Comparison of ENCODE assay signal across 17 cellular contexts in the genomic region with DNA sequence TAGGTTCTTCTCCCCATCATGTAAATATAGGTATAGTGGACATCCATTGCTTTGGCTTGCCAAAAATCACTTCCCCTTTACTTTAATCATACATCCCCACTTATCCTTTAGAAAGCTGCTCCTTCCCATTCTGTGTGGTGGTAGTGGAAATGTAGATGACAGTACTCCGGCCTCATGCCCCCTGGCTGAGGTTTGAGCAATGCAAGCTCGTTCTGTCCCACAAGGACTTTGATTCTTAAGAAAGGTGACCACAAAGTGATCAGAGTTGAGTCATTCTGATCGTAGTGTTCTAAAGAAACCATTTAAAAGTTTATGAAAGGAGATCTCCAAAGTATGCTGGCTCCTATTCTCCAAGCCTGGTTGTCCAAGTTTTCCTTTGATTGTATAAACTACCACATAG. TPM values are rescaled to one million over a fixed set of nuclear protein-coding genes. Genes with fewer than 3 reads are reported as not detected.
DNase-seq lines count a peak whose midpoint lies in the region; ATAC-seq and TF ChIP-seq lines count a peak whose summit lies in the region.
"Had no signal": no experiment of that assay in that cellular context is flagged by ENCODE, and none has a peak within 500 bp of the region (broad histone marks: within the 10 kb centered on the region; RNA-seq: fewer than 3 reads in every experiment).

No MANE protein-coding gene starts in this region.

- H3K23ac ChIP-seq in H9 (ENCODE audit: insufficient read length, low read depth, low read length) = no peak overlapping the region

- H3K14ac ChIP-seq in H9 (ENCODE audit: insufficient read depth, low read length) = no peak overlapping the region

- no peak for DNase-seq in H9
- DNase-seq in RPMI7951 (ENCODE audit: low read depth) = peak; percentile 18
- no peak for DNase-seq in brain microvascular endothelial cell
- no peak for DNase-seq in stimulated activated effector memory CD8-positive, alpha-beta T cell treated with anti-CD3 and anti-CD28 coated beads, Interleukin-12 subunit alpha, Interleukin-12 subunit beta, amount 100 ng/mL, for 72 hours (ENCODE audit: low spot score in 2 of 2)
- no peak for DNase-seq in NOMO-1 (lab: John Stamatoyannopoulos, UW; ENCODE audit: unreplicated experiment in 2 of 2)
- DNase-seq in activated CD4-positive, CD25-positive, alpha-beta regulatory T cell treated with anti-CD3 and anti-CD28 coated beads, Interleukin-2, amount 50 U/mL, for 72 hours = no peak
- DNase-seq: CD4-positive, alpha-beta T cell; EL; HCEC 1CT; MG63; NCI-H1092 treated with DMSO at 0.1 percent for 48 hours; NCI-H2081 treated with DMSO at 0.1 percent for 48 hours; NCI-H510A; NCI-H82 had no signal

- no peak overlapping the region for H3K4me3 ChIP-seq in brain microvascular endothelial cell (ENCODE audit: low read depth, low read length)
- H3K4me3 ChIP-seq: MG63, SK-N-MC had no signal

- H3K9ac ChIP-seq in H9 (ENCODE audit: extremely low read depth, insufficient read length, low read length) = no peak overlapping the region
- H3K9ac ChIP-seq: KMS-11 had no signal

- no peak overlapping the region for H2BK12ac ChIP-seq in H9 (ENCODE audit: insufficient read length, low read depth, low read length)

- no peak overlapping the region for H2BK15ac ChIP-seq in H9 (ENCODE audit: low read depth, low read length)

- no peak overlapping the region for H2AK5ac ChIP-seq in H9 (ENCODE audit: insufficient read length, low read length)

- no peak overlapping the region for H2BK20ac ChIP-seq in H9 (ENCODE audit: low read depth, low read length, poor library complexity, severe bottlenecking)

- peaks cover 7% of the 10 kb centered on the region for H3K9me3 ChIP-seq in H9 (ENCODE audit: control insufficient read depth, low read depth, low read length)

- H3K56ac ChIP-seq in H9 (ENCODE audit: insufficient read length, low read depth, low read length) = no peak overlapping the region

- H3K36me3 ChIP-seq in brain microvascular endothelial cell (replicated peaks) = peaks cover 8% of the 10 kb centered on the region

- WGBS in H9 (ENCODE audit: extremely low coverage, insufficient read length, low lambda C conversion rate) = no CpG with 5 or more reads among the region's 3 CpGs

- H3K27ac ChIP-seq in H9 (ENCODE audit: insufficient read length, low read depth, low read length) (no peak overlapping the region), brain microvascular endothelial cell (no peak overlapping the region)
- H3K27ac ChIP-seq: KMS-11, SK-N-MC had no signal

- no peak overlapping the region for H2BK120ac ChIP-seq in H9 (ENCODE audit: low read depth, low read length, poor library complexity, severe bottlenecking)

- no peak overlapping the region for H3K4me2 ChIP-seq in H9 (ENCODE audit: insufficient read depth, insufficient read length, low read length)
- H3K4me2 ChIP-seq: KMS-11 had no signal

- H4K20me1 ChIP-seq in H9 (ENCODE audit: control insufficient read depth, insufficient read depth, insufficient read length) = no peaks in the 10 kb centered on the region

- H3K27ac Mint-ChIP-seq in H9 = no peak overlapping the region
- no peak overlapping the region for H3K27ac Mint-ChIP-seq in stimulated activated effector memory CD8-positive, alpha-beta T cell treated with anti-CD3 and anti-CD28 coated beads, Interleukin-12 subunit alpha, Interleukin-12 subunit beta, amount 100 ng/mL, for 72 hours
- H3K27ac Mint-ChIP-seq: CD4-positive, alpha-beta T cell had no signal

- no peak overlapping the region for H3K4me3 Mint-ChIP-seq in H9
- no peak overlapping the region for H3K4me3 Mint-ChIP-seq in stimulated activated effector memory CD8-positive, alpha-beta T cell treated with anti-CD3 and anti-CD28 coated beads, Interleukin-12 subunit alpha, Interleukin-12 subunit beta, amount 100 ng/mL, for 72 hours
- H3K4me3 Mint-ChIP-seq: CD4-positive, alpha-beta T cell had no signal

- no peaks in the 10 kb centered on the region for H3K4me1 ChIP-seq in H9 (ENCODE audit: insufficient read depth, low read length)

- TF ChIP-seq CTCF in H9 (conservative IDR thresholded peaks at IDR 0.05) (peak; percentile 11; the same call in 1 of the 3 replicates), brain microvascular endothelial cell (IDR thresholded peaks at IDR 0.05; ENCODE audit: low read depth, low read length, missing control alignments) (peak; percentile 6)

- H3K18ac ChIP-seq in H9 (ENCODE audit: insufficient read length, low read depth, low read length) = no peak overlapping the region

- H3K79me1 ChIP-seq in H9 (ENCODE audit: insufficient read depth, low read depth, low read length, poor library complexity, severe bottlenecking) = no peaks in the 10 kb centered on the region

- H3K4me1 Mint-ChIP-seq in H9 = peaks cover 4 to 6% of the 10 kb centered on the region in 2 experiments; a peak in 3 of 4 replicates
- H3K4me1 Mint-ChIP-seq in stimulated activated effector memory CD8-positive, alpha-beta T cell treated with anti-CD3 and anti-CD28 coated beads, Interleukin-12 subunit alpha, Interleukin-12 subunit beta, amount 100 ng/mL, for 72 hours = peaks cover 6% of the 10 kb centered on the region

- peaks cover 3% of the 10 kb centered on the region; the same call in 1 of the 2 replicates for H3K79me2 ChIP-seq in H9 (ENCODE audit: insufficient read depth, low read length)

- no peak overlapping the region for H3K4ac ChIP-seq in H9 (ENCODE audit: low read depth, low read length)

- H2AFZ ChIP-seq in H9 (ENCODE audit: low read length) = no peak overlapping the region

- no peak overlapping the region for H4K5ac ChIP-seq in H9 (ENCODE audit: insufficient read length, low read depth, low read length)

- no peak overlapping the region for H4K91ac ChIP-seq in H9 (ENCODE audit: insufficient read length, low read depth, low read length)

- no peak overlapping the region for H4K8ac ChIP-seq in H9 (replicated peaks; ENCODE audit: insufficient read length, low read depth, low read length)

- H3K36me3 Mint-ChIP-seq in H9 (ENCODE audit: insufficient read depth in 1 of 3, low read depth in 3 of 3) = peaks cover 54 to 89% (median 63%) of the 10 kb centered on the region in 3 experiments
- H3K36me3 Mint-ChIP-seq in stimulated activated effector memory CD8-positive, alpha-beta T cell treated with anti-CD3 and anti-CD28 coated beads, Interleukin-12 subunit alpha, Interleukin-12 subunit beta, amount 100 ng/mL, for 72 hours = no peaks in the 10 kb centered on the region

- no peaks in the 10 kb centered on the region for H3K27me3 ChIP-seq in H9 (ENCODE audit: insufficient read depth, low read length)
- no peaks in the 10 kb centered on the region for H3K27me3 ChIP-seq in brain microvascular endothelial cell (replicated peaks)
- H3K27me3 ChIP-seq: MG63 had no signal

- H3K9me3 Mint-ChIP-seq in H9 = peaks cover 58 to 65% of the 10 kb centered on the region in 2 experiments
- peaks cover 40% of the 10 kb centered on the region for H3K9me3 Mint-ChIP-seq in stimulated activated effector memory CD8-positive, alpha-beta T cell treated with anti-CD3 and anti-CD28 coated beads, Interleukin-12 subunit alpha, Interleukin-12 subunit beta, amount 100 ng/mL, for 72 hours

- no peak overlapping the region for H2BK5ac ChIP-seq in H9 (ENCODE audit: insufficient read length, low read length)

- no peak overlapping the region for H3T11ph ChIP-seq in H9 (ENCODE audit: low read length)

- H3K27me3 Mint-ChIP-seq in H9 (ENCODE audit: low read depth) = peaks cover 7% of the 10 kb centered on the region
- H3K27me3 Mint-ChIP-seq: CD4-positive, alpha-beta T cell had no signal

- no peaks in the 10 kb centered on the region for H3K23me2 ChIP-seq in H9 (ENCODE audit: insufficient read length, low read depth, low read length, poor library complexity, severe bottlenecking)

- ATAC-seq in stimulated activated effector memory CD8-positive, alpha-beta T cell treated with anti-CD3 and anti-CD28 coated beads, Interleukin-12 subunit alpha, Interleukin-12 subunit beta, amount 100 ng/mL, for 72 hours = peak; percentile 28
- ATAC-seq in HG02571 (IDR thresholded peaks at IDR 0.05; ENCODE audit: unreplicated experiment) = no peak

- in situ Hi-C loops in brain microvascular endothelial cell (cut with HindIII; ENCODE audit: low pct_ligation_motif_present, low sequenced_read_pairs) = no loop called here

RNA-seq across cellular contexts. Expression of a gene that starts 10.9 kb away (rescaled TPM):
- 95.5 and 99.6 TPM in 2 replicates for total RNA-seq in H9 (2021)
- 26.7 and 41.8 TPM in 2 replicates for total RNA-seq in RPMI7951 (2014; rRNA removed; shearing (Covaris generic))

RNA-seq across cellular contexts. Expression of a gene that starts 11.4 kb away (rescaled TPM):
- 37.2 and 37.4 TPM in 2 replicates for total RNA-seq in H9 (2021)
- total RNA-seq in RPMI7951 (2014; rRNA removed; shearing (Covaris generic)) = 7.1 and 8.8 TPM in 2 replicates
